ENCODE assay signal across 8 cellular contexts in the genomic region with DNA sequence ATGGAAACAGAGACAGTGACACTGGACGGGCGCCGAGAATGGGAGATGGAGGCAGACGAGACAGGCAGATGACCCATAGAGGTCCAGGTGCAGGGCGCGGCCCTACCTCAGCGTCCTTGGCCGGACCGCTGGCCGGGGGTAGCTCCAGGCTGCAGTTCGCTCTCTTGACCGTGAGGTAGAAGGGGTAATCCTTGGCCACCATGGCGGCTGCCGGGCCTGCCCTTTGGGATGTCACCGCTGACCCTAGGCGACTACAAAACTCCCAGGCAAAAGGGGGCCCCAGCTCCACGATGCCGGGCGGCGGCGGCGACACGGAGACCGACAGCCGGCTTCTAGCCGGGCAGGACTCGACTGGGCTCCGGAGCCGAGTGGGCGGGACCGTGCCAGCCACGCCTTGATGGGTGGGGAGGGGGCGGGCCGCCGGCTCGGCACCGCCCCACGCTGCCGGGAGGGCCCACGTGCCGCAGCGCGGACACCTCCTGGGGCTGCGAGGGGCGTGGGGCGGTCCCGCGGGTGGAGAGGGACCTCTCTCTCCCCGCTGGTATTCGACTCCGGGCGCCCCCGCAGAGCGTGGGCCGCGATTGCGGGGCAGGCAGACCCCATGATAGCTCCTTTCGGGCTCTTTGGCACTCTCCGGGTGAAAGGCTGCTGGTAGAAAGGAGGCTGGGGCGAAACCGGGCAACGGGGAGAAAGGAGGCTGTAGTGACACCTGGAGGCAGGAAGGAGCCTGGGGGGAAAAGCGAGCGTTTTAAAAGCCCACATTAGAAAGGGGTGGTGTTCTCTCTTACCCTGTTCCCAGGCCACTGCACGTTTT. TPM values are rescaled to one million over a fixed set of nuclear protein-coding genes. Genes with fewer than 3 reads are reported as not detected.
DNase-seq lines count a peak whose midpoint lies in the region; TF ChIP-seq lines count a peak whose summit lies in the region.

A gene with protein sequence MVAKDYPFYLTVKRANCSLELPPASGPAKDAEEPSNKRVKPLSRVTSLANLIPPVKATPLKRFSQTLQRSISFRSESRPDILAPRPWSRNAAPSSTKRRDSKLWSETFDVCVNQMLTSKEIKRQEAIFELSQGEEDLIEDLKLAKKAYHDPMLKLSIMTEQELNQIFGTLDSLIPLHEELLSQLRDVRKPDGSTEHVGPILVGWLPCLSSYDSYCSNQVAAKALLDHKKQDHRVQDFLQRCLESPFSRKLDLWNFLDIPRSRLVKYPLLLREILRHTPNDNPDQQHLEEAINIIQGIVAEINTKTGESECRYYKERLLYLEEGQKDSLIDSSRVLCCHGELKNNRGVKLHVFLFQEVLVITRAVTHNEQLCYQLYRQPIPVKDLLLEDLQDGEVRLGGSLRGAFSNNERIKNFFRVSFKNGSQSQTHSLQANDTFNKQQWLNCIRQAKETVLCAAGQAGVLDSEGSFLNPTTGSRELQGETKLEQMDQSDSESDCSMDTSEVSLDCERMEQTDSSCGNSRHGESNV (minus strand): TSS at position 353 of the 814 bp plus-strand sequence. CDS start 151 bp downstream, at position 202.

- no peak within 1 kb of the TSS for H3K23ac ChIP-seq in trophoblast cell (ENCODE audit: low read length)

- in situ Hi-C loops in GM23248 (cut with MboI): no loop called here
- in situ Hi-C loops in transverse colon (cut with MboI; ENCODE audit: low pct_ligation_motif_present in 1 of 4, low pct_unique_long_range_greater_than_20kb in 1 of 4, low sequenced_read_pairs in 3 of 4): loop anchor here in 2 of 4 donors (10.0 to 25.0 kb wide), 2 partner anchors 183 to 185 kb away; no protein-coding TSS in a partner anchor

- H3K36me3 ChIP-seq in GM23248 (ENCODE audit: low read depth): no peaks in the 10 kb centered on the region
- no peaks in the 10 kb centered on the region for H3K36me3 ChIP-seq in cardiac muscle cell
- no peaks in the 10 kb centered on the region for H3K36me3 ChIP-seq in trophoblast cell (ENCODE audit: control insufficient read depth in 1 of 2, insufficient read depth in 2 of 2, low read length in 2 of 2)
- no peaks in the 10 kb centered on the region for H3K36me3 ChIP-seq in transverse colon

- no peak within 1 kb of the TSS for H4K91ac ChIP-seq in trophoblast cell (ENCODE audit: low read depth, low read length)

- no peaks in the 10 kb centered on the region for H3K9me3 ChIP-seq in GM23248 (ENCODE audit: low read depth)
- H3K9me3 ChIP-seq in cardiac muscle cell (ENCODE audit: low read depth): no peaks in the 10 kb centered on the region
- H3K9me3 ChIP-seq in trophoblast cell (ENCODE audit: insufficient read depth, low read depth, low read length): no peaks in the 10 kb centered on the region
- H3K9me3 ChIP-seq in transverse colon: no peaks in the 10 kb centered on the region

- H3K4me2 ChIP-seq in GM23248 (ENCODE audit: unreplicated experiment) (peak within 1 kb of the TSS; percentile 59), trophoblast cell (ENCODE audit: low read length) (peak within 1 kb of the TSS; percentile 73)

- H3K4ac ChIP-seq in trophoblast cell (ENCODE audit: low read depth, low read length): no peak within 1 kb of the TSS

- H3K79me2 ChIP-seq in GM23248 (ENCODE audit: insufficient read depth) (no peaks in the 10 kb centered on the region), trophoblast cell (ENCODE audit: control insufficient read depth, insufficient read depth, low read length, poor library complexity) (peaks cover 3% of the 10 kb centered on the region)

- H4K8ac ChIP-seq in trophoblast cell (ENCODE audit: low read depth, low read length): peak within 1 kb of the TSS; percentile 32

- intact Hi-C loops in transverse colon (cut with DNase I; ENCODE audit: low total_unique reads): loop anchor here (5.0 kb wide), 1 partner anchor 290 kb away; no protein-coding TSS in a partner anchor

- no peaks in the 10 kb centered on the region for H3K9me2 ChIP-seq in GM23248 (ENCODE audit: insufficient read depth)

- H3K4me3 ChIP-seq in GM23248 (peak within 1 kb of the TSS; percentile 83), cardiac muscle cell (peak within 1 kb of the TSS; percentile 43), trophoblast cell (ENCODE audit: low read depth, low read length) (peak within 1 kb of the TSS; percentile 82), transverse colon (peak within 1 kb of the TSS; percentile 49 to 77 (median 57))

- H4K20me1 ChIP-seq in GM23248 (ENCODE audit: insufficient read depth): no peaks in the 10 kb centered on the region

- peak within 1 kb of the TSS; percentile 34 for H3K18ac ChIP-seq in trophoblast cell (ENCODE audit: low read length)

- H3K14ac ChIP-seq in trophoblast cell (ENCODE audit: low read length): peak within 1 kb of the TSS; percentile 24

- peak within 1 kb of the TSS; percentile 31 for H4K12ac ChIP-seq in trophoblast cell (ENCODE audit: low read depth, low read length)

- H3K4me1 ChIP-seq in GM23248 (ENCODE audit: insufficient read depth) (no peaks in the 10 kb centered on the region), cardiac muscle cell (ENCODE audit: low read depth) (peaks cover 3% of the 10 kb centered on the region), trophoblast cell (ENCODE audit: control insufficient read depth in 1 of 2, insufficient read depth in 2 of 2, low read length in 2 of 2) (peaks cover 4 to 6% of the 10 kb centered on the region in 2 experiments), transverse colon (peaks cover 13 to 37% (median 20%) of the 10 kb centered on the region in 4 donors)

- H3K9ac ChIP-seq in GM23248 (peak within 1 kb of the TSS; percentile 62), trophoblast cell (ENCODE audit: low read length) (peak within 1 kb of the TSS; percentile 46)

- no peaks in the 10 kb centered on the region for H3F3A ChIP-seq in GM23248 (ENCODE audit: insufficient read depth)

- peak within 1 kb of the TSS; percentile 55 for H2BK120ac ChIP-seq in trophoblast cell (ENCODE audit: insufficient read depth, low read length, poor library complexity)

- WGBS in GM23248 (ENCODE audit: low coverage in 1 of 2, low lambda C conversion rate in 2 of 2, missing lambda C conversion rate in 2 of 2), 2 experiments: 1 to 2% methylated on average over 56 to 59 of the region's 65 CpGs
- no CpG with 5 or more reads among the region's 65 CpGs for WGBS in trophoblast cell (ENCODE audit: extremely low coverage, insufficient coverage, insufficient read length)
- 1 to 5% methylated on average over 4 to 63 of the region's 65 CpGs for WGBS in transverse colon (ENCODE audit: low coverage in 1 of 2), 2 donors

- no peak within 1 kb of the TSS for H2BK12ac ChIP-seq in trophoblast cell (ENCODE audit: low read length)

- no peak within 1 kb of the TSS for H2BK5ac ChIP-seq in trophoblast cell (ENCODE audit: low read depth, low read length, poor library complexity)

- H3K27ac ChIP-seq in GM23248 (no peak within 1 kb of the TSS), cardiac muscle cell (no peak within 1 kb of the TSS), trophoblast cell (ENCODE audit: low read depth, low read length) (no peak within 1 kb of the TSS), transverse colon (peak within 1 kb of the TSS; percentile 65 to 82 (median 75))

- peak; percentile 76 for TF ChIP-seq POLR2A in transverse colon (IDR thresholded peaks at IDR 0.05)

- no peak for TF ChIP-seq EP300 in transverse colon (IDR thresholded peaks at IDR 0.05; ENCODE audit: low read depth)

- no peak within 1 kb of the TSS for H2AK5ac ChIP-seq in trophoblast cell (ENCODE audit: low read length)

- H3K27me3 ChIP-seq in GM23248 (replicated peaks; ENCODE audit: insufficient read depth): no peaks in the 10 kb centered on the region
- H3K27me3 ChIP-seq in cardiac muscle cell: peaks cover 4% of the 10 kb centered on the region
- H3K27me3 ChIP-seq in trophoblast cell (ENCODE audit: insufficient read depth, low read length): no peaks in the 10 kb centered on the region
- no peaks in the 10 kb centered on the region for H3K27me3 ChIP-seq in transverse colon

- H2AFZ ChIP-seq in GM23248 (peak within 1 kb of the TSS; percentile 85), trophoblast cell (ENCODE audit: insufficient read depth, low read length, poor library complexity) (peak within 1 kb of the TSS; percentile 60)

- DNase-seq in GM04504 (ENCODE audit: low read depth) (peak; percentile 35), GM23248 (peak; percentile 89), LHCN-M2 (ENCODE audit: low read depth) (peak; percentile 69), SKM-1 treated with dmso at 0.1 percent for 144 hours (lab: John Stamatoyannopoulos, UW; ENCODE audit: unreplicated experiment) (peak; percentile 74), cardiac muscle cell (ENCODE audit: low read depth in 1 of 2, low spot score in 1 of 2) (peak; percentile 82 to 85), trophoblast cell (peak; percentile 86 to 88), transverse colon (peak; percentile 88)
- DNase-seq in activated naive CD8-positive, alpha-beta T cell treated with anti-CD3 and anti-CD28 coated beads, Interleukin-2, amount 50 U/mL, for 16 hours (ENCODE audit: low read depth, low spot score): peak; percentile 75

- no peaks in the 10 kb centered on the region for H3K79me1 ChIP-seq in trophoblast cell (ENCODE audit: low read length)

- TF ChIP-seq CTCF in cardiac muscle cell (IDR thresholded peaks at IDR 0.05; ENCODE audit: low read depth, low read length) (peak; percentile 61), transverse colon (IDR thresholded peaks at IDR 0.05) (peak in 4 of 5 experiments; percentile 28 to 38 (median 36))

RNA-seq across cellular contexts. Expression of the gene that starts here (rescaled TPM):
- total RNA-seq in GM23248 (2014; rRNA removed; shearing (Covaris generic)): 1.1 and 3.0 TPM in 2 replicates
- polyA plus RNA-seq in GM23248 (2016; fragmentation: Nextera tagmentation; extraction: Ambion mirVana) (2.6 and 3.0 TPM in 2 replicates), cardiac muscle cell (9.3 and 10.3 TPM in 2 replicates)
- total RNA-seq in LHCN-M2 (2014; rRNA removed) (2.8 and 5.5 TPM in 2 replicates), cardiac muscle cell (9.4 and 12.8 TPM in 2 replicates), transverse colon (10 to 100 TPM in 1 of 4 donors, 1 to 10 TPM in 3; 2.6 to 13.2 (median 5.6) TPM)
- 3.5 TPM for polyA plus RNA-seq in LHCN-M2 (2012)
- 21.0 and 22.3 TPM in 2 replicates for polyA plus RNA-seq in trophoblast cell (2013)

Comparison
In these comparisons a context has a peak if more than half of its experiments do, and no peak if none do; other contexts are left out.
1. DNase-seq: peak in every context shown above with its lines; median percentile 89 in GM23248; 88 in transverse colon; 87 in trophoblast cell; 84 in cardiac muscle cell; 75 in activated naive CD8-positive, alpha-beta T cell treated with anti-CD3 and anti-CD28 coated beads, Interleukin-2, amount 50 U/mL, for 16 hours; 74 in SKM-1 treated with dmso at 0.1 percent for 144 hours; 69 in LHCN-M2; 35 in GM04504.
2. H3K27ac ChIP-seq: peak in transverse colon (4 of 4); none in GM23248 (single experiment), cardiac muscle cell (single experiment) and trophoblast cell (single experiment).
3. Peak in every context shown above with its lines, with median percentiles within 50 percentile points of each other: H3K4me3 ChIP-seq.